14 cellular contexts compared by ENCODE assay signal in the genomic region with DNA sequence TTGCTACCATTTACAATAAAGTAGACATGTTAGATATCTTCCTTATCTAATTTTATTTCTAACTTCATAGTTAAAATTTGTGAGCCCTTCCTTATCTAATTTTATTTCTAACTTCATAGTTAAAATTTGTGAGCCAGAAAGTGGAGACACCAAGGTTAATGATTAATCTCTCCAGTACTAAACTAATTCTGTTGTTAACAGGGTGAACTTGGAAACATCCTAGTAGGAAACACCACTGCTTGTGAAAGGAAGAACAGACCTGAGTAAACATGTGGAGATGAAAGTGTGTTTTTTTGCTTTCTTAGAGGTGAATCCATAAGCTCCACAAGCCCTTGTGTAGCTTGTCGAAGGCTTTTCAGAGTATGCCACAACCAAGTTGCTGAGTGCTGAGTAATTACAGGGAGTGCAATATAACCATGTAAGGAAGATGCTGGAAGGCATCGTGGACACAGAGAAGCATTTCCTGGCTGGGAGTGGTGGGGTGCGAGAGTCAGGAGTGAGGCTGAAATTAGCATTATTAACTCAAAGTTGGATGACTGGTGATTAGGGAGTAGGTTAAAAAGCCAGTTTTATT.
DNase-seq lines count a peak whose midpoint lies in the region; ATAC-seq and TF ChIP-seq lines count a peak whose summit lies in the region.
"Had no signal": no experiment of that assay in that cellular context is flagged by ENCODE, and none has a peak within 500 bp of the region (broad histone marks: within the 10 kb centered on the region; RNA-seq: fewer than 3 reads in every experiment).

No MANE protein-coding gene starts in this region.

- peak overlapping the region; percentile 53; the same call in 1 of the 2 replicates for H3K9ac ChIP-seq in IMR-90 (ENCODE audit: low read depth, low read length)

- H2BK120ac ChIP-seq in IMR-90 (ENCODE audit: low read depth, low read length), result peak overlapping the region; percentile 99

- DNase-seq in AG09309 (ENCODE audit: low read depth), result peak; percentile 13
- peak; percentile 47 for DNase-seq in IMR-90
- peak; percentile 16 for DNase-seq in epithelial cell of esophagus (ENCODE audit: low read depth)
- no peak for DNase-seq in mucosa of descending colon
- DNase-seq in HAP-1 (ENCODE audit: low spot score in 2 of 2), result no peak
- DNase-seq in Right ventricle myocardium inferior (ENCODE audit: missing footprints), result no peak
- no peak for DNase-seq in HUDEP-2 (lab: John Stamatoyannopoulos, UW; ENCODE audit: unreplicated experiment in 76 of 76)
- DNase-seq in prostate gland (ENCODE audit: low spot score), result no peak
- DNase-seq: activated CD4-positive, CD25-positive, alpha-beta regulatory T cell treated with anti-CD3 and anti-CD28 coated beads, Interleukin-2, amount 50 U/mL, for 72 hours; activated naive CD8-positive, alpha-beta T cell treated with anti-CD3 and anti-CD28 coated beads, Interleukin-2, amount 50 U/mL, for 24 hours; activated T-cell treated with anti-CD3 and anti-CD28 coated beads for 4 hours; left ventricle myocardium superior had no signal

- POLR2A ChIA-PET in IMR-90 (lab: Charles Lee; ENCODE audit: unreplicated experiment), result no interaction called here

- TF ChIP-seq CTCF in AG09309 (IDR thresholded peaks at IDR 0.05; ENCODE audit: control insufficient read depth, insufficient read depth, low read depth, low read length, missing control alignments) (no peak), IMR-90 (conservative IDR thresholded peaks at IDR 0.05; ENCODE audit: low read depth, low read length) (no peak), epithelial cell of esophagus (IDR thresholded peaks at IDR 0.05; ENCODE audit: insufficient read depth, low read depth, low read length, missing control alignments) (no peak), mucosa of descending colon (IDR thresholded peaks at IDR 0.05) (no peak), prostate gland (IDR thresholded peaks at IDR 0.05) (no peak)

- no peaks in the 10 kb centered on the region for H3K79me1 ChIP-seq in IMR-90 (ENCODE audit: low read depth in 1 of 2, low read length in 2 of 2)

- H3K27me3 ChIP-seq in IMR-90 (ENCODE audit: control insufficient read depth, insufficient read depth, low read length) (no peaks in the 10 kb centered on the region), HAP-1 (ENCODE audit: low read depth) (no peaks in the 10 kb centered on the region), prostate gland (replicated peaks; ENCODE audit: insufficient read depth) (no peaks in the 10 kb centered on the region)
- H3K27me3 ChIP-seq: gastroesophageal sphincter, tibial nerve had no signal

- H2BK15ac ChIP-seq in IMR-90 (ENCODE audit: low read depth, low read length), result peak overlapping the region; percentile 83

- peak overlapping the region; percentile 71; the same call in 1 of the 2 replicates for H3K4me2 ChIP-seq in IMR-90 (ENCODE audit: low read depth, low read length)

- H2AK5ac ChIP-seq in IMR-90 (ENCODE audit: low read depth, low read length), result no peak overlapping the region

- TF ChIP-seq POLR2A in IMR-90 (IDR thresholded peaks at IDR 0.05; ENCODE audit: low read depth, low read length) (no peak), prostate gland (IDR thresholded peaks at IDR 0.05) (no peak)

- H2BK20ac ChIP-seq in IMR-90 (ENCODE audit: low read depth, low read length), result peak overlapping the region; percentile 98

- H2AK9ac ChIP-seq in IMR-90 (replicated peaks; ENCODE audit: low read depth, low read length, poor library complexity), result no peak overlapping the region

- peak overlapping the region; percentile 93 for H3K56ac ChIP-seq in IMR-90 (ENCODE audit: extremely low read depth, insufficient read depth, low read length)

- peak; percentile 86 for ATAC-seq in IMR-90 (ENCODE audit: low read depth)
- peak; percentile 24 for ATAC-seq in mucosa of descending colon
- ATAC-seq in Right ventricle myocardium inferior, result no peak
- ATAC-seq: activated naive CD8-positive, alpha-beta T cell treated with anti-CD3 and anti-CD28 coated beads, Interleukin-2, amount 50 U/mL, for 24 hours; gastroesophageal sphincter; left ventricle myocardium superior had no signal

- H3K9me3 ChIP-seq in IMR-90 (ENCODE audit: control insufficient read depth, insufficient read depth, low read length), result no peaks in the 10 kb centered on the region; the same call in 1 of the 2 replicates
- H3K9me3 ChIP-seq in mucosa of descending colon, result no peaks in the 10 kb centered on the region
- H3K9me3 ChIP-seq in HAP-1, result no peaks in the 10 kb centered on the region
- H3K9me3 ChIP-seq in prostate gland, result no peaks in the 10 kb centered on the region
- H3K9me3 ChIP-seq: gastroesophageal sphincter had no signal

- H3K4me3 ChIP-seq in AG09309 (ENCODE audit: control insufficient read depth, low read depth, low read length) (no peak overlapping the region), IMR-90 (ENCODE audit: insufficient read depth, low read depth, low read length) (no peak overlapping the region), epithelial cell of esophagus (ENCODE audit: low read length) (no peak overlapping the region), mucosa of descending colon (no peak overlapping the region), HAP-1 (no peak overlapping the region), prostate gland (no peak overlapping the region)
- H3K4me3 ChIP-seq: gastroesophageal sphincter, tibial nerve had no signal

- H3K18ac ChIP-seq in IMR-90 (ENCODE audit: low read depth, low read length), result peak overlapping the region; percentile 100

- peak overlapping the region; percentile 100 for H3K23ac ChIP-seq in IMR-90 (ENCODE audit: low read depth, low read length)

- no TSS peak for BruUV-seq in IMR-90 (replicated peaks; lab: Mats Ljungman, UMichigan)

- intact Hi-C loops in IMR-90 (cut with micrococcal nuclease), result loop anchor here (5.0 kb wide), 1 partner anchor 41 kb away; no protein-coding TSS in a partner anchor
- intact Hi-C loops in mucosa of descending colon (cut with DNase I, micrococcal nuclease), result no loop called here
- intact Hi-C loops in Right ventricle myocardium inferior (cut with DNase I), result no loop called here
- intact Hi-C loops in prostate gland (cut with DNase I), result no loop called here

- H4K8ac ChIP-seq in IMR-90 (ENCODE audit: low read depth in 2 of 2, low read length in 2 of 2), result peak overlapping the region; percentile 20 to 90; a peak in 3 of 4 replicates

- H4K20me1 ChIP-seq in IMR-90 (ENCODE audit: insufficient read depth, low read length), result no peaks in the 10 kb centered on the region

- peak overlapping the region; percentile 89 for H4K91ac ChIP-seq in IMR-90 (ENCODE audit: insufficient read depth, low read depth, low read length)

- H3K4me1 ChIP-seq in IMR-90 (ENCODE audit: control insufficient read depth, insufficient read depth, low read length), result peaks cover 3% of the 10 kb centered on the region
- no peaks in the 10 kb centered on the region for H3K4me1 ChIP-seq in mucosa of descending colon (ENCODE audit: low read depth)
- H3K4me1 ChIP-seq in HAP-1, result no peaks in the 10 kb centered on the region
- H3K4me1 ChIP-seq in prostate gland (replicated peaks), result no peaks in the 10 kb centered on the region
- H3K4me1 ChIP-seq: gastroesophageal sphincter, tibial nerve had no signal

- dilution Hi-C loops in IMR-90 (cut with HindIII; ENCODE audit: low sequenced_read_pairs, unreplicated experiment), result no loop called here

- H3K9me1 ChIP-seq in IMR-90 (ENCODE audit: insufficient read depth, low read length), result peaks cover 4% of the 10 kb centered on the region; the same call in 1 of the 2 replicates

- H3K14ac ChIP-seq in IMR-90 (replicated peaks; ENCODE audit: low read depth, low read length), result peak overlapping the region; percentile 99

- H3K36me3 ChIP-seq in IMR-90 (ENCODE audit: control insufficient read depth, insufficient read depth, low read length) (no peaks in the 10 kb centered on the region), mucosa of descending colon (ENCODE audit: low read depth) (no peaks in the 10 kb centered on the region), HAP-1 (replicated peaks) (no peaks in the 10 kb centered on the region; the same call in 1 of the 2 replicates), prostate gland (no peaks in the 10 kb centered on the region)
- H3K36me3 ChIP-seq: gastroesophageal sphincter, tibial nerve had no signal

- H3K4ac ChIP-seq in IMR-90 (ENCODE audit: low read depth, low read length), result peak overlapping the region; percentile 87

- peak overlapping the region; percentile 100 for H4K5ac ChIP-seq in IMR-90 (ENCODE audit: low read depth, low read length)

- in situ Hi-C loops in IMR-90 (cut with MboI; ENCODE audit: low sequenced_read_pairs) (no loop called here), HAP-1 (cut with MboI; ENCODE audit: low sequenced_read_pairs) (no loop called here)

- no peak for TF ChIP-seq RAD21 in IMR-90 (IDR thresholded peaks at IDR 0.05; ENCODE audit: low read length)

- WGBS in IMR-90 (ENCODE audit: extremely low coverage in 2 of 2, insufficient read length in 1 of 2), 2 experiments, result 58% methylated on average over 2 of the region's 3 CpGs; no CpG with 5 or more reads in 1 of the 2 experiments
- 16% methylated on average over 3 of the region's 3 CpGs for WGBS in prostate gland

- H2AFZ ChIP-seq in IMR-90 (replicated peaks; ENCODE audit: low read length, poor library complexity), result peak overlapping the region; percentile 72

- CTCF ChIA-PET in IMR-90 (lab: Yijun Ruan, JAX), result interaction anchor here (0.7 kb wide), 1 partner anchor 58 kb away, joined by 3 read pairs; no protein-coding TSS in a partner anchor

- H3K27ac ChIP-seq in IMR-90 (ENCODE audit: insufficient read depth, low read length) (0 out of 2 replicates have a peak overlapping the region, but pooled peaks have one; percentile 20), prostate gland (no peak overlapping the region)
- H3K27ac ChIP-seq: gastroesophageal sphincter, tibial nerve had no signal

- peak overlapping the region; percentile 98 for H2BK5ac ChIP-seq in IMR-90 (ENCODE audit: low read depth, low read length, poor library complexity, severe bottlenecking)

TF ChIP-seq in IMR-90, 13 proteins besides CTCF, POLR2A, EP300 and RAD21 (continues in another document):
- TF ChIP-seq BHLHE40 (IDR thresholded peaks at IDR 0.05; ENCODE audit: low read depth, low read length), result no peak
- no peak for TF ChIP-seq CEBPB (IDR thresholded peaks at IDR 0.05; ENCODE audit: low read depth, low read length)
- TF ChIP-seq FOS (IDR thresholded peaks at IDR 0.05; ENCODE audit: low read depth, low read length), result no peak
- no peak for TF ChIP-seq MAZ (IDR thresholded peaks at IDR 0.05; ENCODE audit: borderline replicate concordance, low read depth, low read length)
- no peak for TF ChIP-seq MXI1 (IDR thresholded peaks at IDR 0.05; ENCODE audit: borderline replicate concordance, low read depth, low read length)
- no peak for TF ChIP-seq RFX5 (IDR thresholded peaks at IDR 0.05; ENCODE audit: low read depth, low read length)
- no peak for TF ChIP-seq NFE2L2 (IDR thresholded peaks at IDR 0.05; ENCODE audit: low read depth, low read length)
- no peak for TF ChIP-seq RCOR1 (IDR thresholded peaks at IDR 0.05; ENCODE audit: insufficient replicate concordance, low read length)
- TF ChIP-seq CHD1 (IDR thresholded peaks at IDR 0.05; ENCODE audit: low read depth, low read length), result no peak
- no peak for TF ChIP-seq MAFK (IDR thresholded peaks at IDR 0.05; ENCODE audit: low read depth, low read length)

Comparison
In these comparisons a context has a peak if more than half of its experiments do, and no peak if none do; other contexts are left out.
1. DNase-seq: peak in AG09309 (single experiment), IMR-90 (single experiment) and epithelial cell of esophagus (single experiment); none in mucosa of descending colon (0 of 3), HAP-1 (0 of 2), Right ventricle myocardium inferior (single experiment), HUDEP-2 (0 of 76) and prostate gland (single experiment).